Comparison of ENCODE assay signal across 26 cellular contexts in genomic region chr19:8120636-8121480, GRCh38. TPM values are rescaled to one million over a fixed set of nuclear protein-coding genes. Genes with fewer than 3 reads are reported as not detected.
"Had no signal": no experiment of that assay in that cellular context is flagged by ENCODE, and none has a peak within 500 bp of the region (broad histone marks: within the 10 kb centered on the region; RNA-seq: fewer than 3 reads in every experiment).

No MANE protein-coding gene starts in this region.

- H3K4me3 ChIP-seq: ascending aorta, breast epithelium, coronary artery, psoas muscle, suprapubic skin, transverse colon, vagina had no signal

- H3K36me3 ChIP-seq: ascending aorta, breast epithelium, suprapubic skin, transverse colon, vagina had no signal

- ATAC-seq: left lobe of liver; psoas muscle; right cardiac atrium; stimulated activated naive CD8-positive, alpha-beta T cell treated with anti-CD3 and anti-CD28 coated beads, Interleukin-15, amount 100 ng/mL, for 72 hours had no signal

- H3K4me1 Mint-ChIP-seq: stimulated activated naive CD8-positive, alpha-beta T cell treated with anti-CD3 and anti-CD28 coated beads, Interleukin-15, amount 100 ng/mL, for 72 hours had no signal

- H3K9me3 Mint-ChIP-seq: stimulated activated naive CD8-positive, alpha-beta T cell treated with anti-CD3 and anti-CD28 coated beads, Interleukin-15, amount 100 ng/mL, for 72 hours had no signal

- H3K9me3 ChIP-seq: ascending aorta, breast epithelium, psoas muscle, suprapubic skin, transverse colon, vagina had no signal

- DNase-seq: activated CD4-positive, alpha-beta T cell treated with anti-CD3 and anti-CD28 coated beads for 1 hour; activated CD8-positive, alpha-beta memory T cell treated with anti-CD3 and anti-CD28 coated beads for 24 hours; activated CD8-positive, alpha-beta memory T cell treated with anti-CD3 and anti-CD28 coated beads, Interleukin-2, amount 50 U/mL, for 48 hours; activated effector memory CD4-positive, alpha-beta T cell treated with anti-CD3 and anti-CD28 coated beads, Interleukin-2, amount 50 U/mL, for 16 hours; activated naive CD4-positive, alpha-beta T cell treated with anti-CD3 and anti-CD28 coated beads, Interleukin-2, amount 50 U/mL, for 16 hours; activated T-cell treated with anti-CD3 and anti-CD28 coated beads, Interleukin-2, amount 50 U/mL, for 48 hours; erythroblast; head of caudate nucleus; islet precursor cell; psoas muscle; small intestine; stimulated activated CD4-positive, alpha-beta T cell treated with anti-CD3 and anti-CD28 coated beads, Interleukin-15, amount 100 ng/mL, for 24 hours; stimulated activated CD4-positive, alpha-beta T cell treated with anti-CD3 and anti-CD28 coated beads, Interleukin-2, amount 100 ng/mL, for 48 hours; stimulated activated naive CD8-positive, alpha-beta T cell treated with anti-CD3 and anti-CD28 coated beads, Interleukin-15, amount 100 ng/mL, for 72 hours; T-helper 2 cell; transverse colon had no signal

- H3K27ac Mint-ChIP-seq: stimulated activated naive CD8-positive, alpha-beta T cell treated with anti-CD3 and anti-CD28 coated beads, Interleukin-15, amount 100 ng/mL, for 72 hours had no signal

- H3K27ac ChIP-seq: ascending aorta, breast epithelium, coronary artery, psoas muscle, suprapubic skin, transverse colon, vagina, VCaP had no signal

- H3K4me3 Mint-ChIP-seq: stimulated activated naive CD8-positive, alpha-beta T cell treated with anti-CD3 and anti-CD28 coated beads, Interleukin-15, amount 100 ng/mL, for 72 hours had no signal

- H3K4me1 ChIP-seq: ascending aorta, breast epithelium, psoas muscle, suprapubic skin, transverse colon, vagina had no signal

- H3K27me3 ChIP-seq: ascending aorta, breast epithelium, transverse colon, vagina had no signal

RNA-seq across cellular contexts. Expression of gene FBN3, which starts 28.5 kb away (rescaled TPM):
- total RNA-seq: ascending aorta, lung microvascular endothelial cell, myocyte, right cardiac atrium, transverse colon, vagina had no signal
